17 cellular contexts compared by ENCODE assay signal in genomic region chr9:119853126-119853525, GRCh38.
A peak's percentile ranks its signal among the peaks of the same experiment; 100 is the strongest.
DNase-seq lines count a peak whose midpoint lies in the region; ATAC-seq lines count a peak whose summit lies in the region.
"Had no signal": no experiment of that assay in that cellular context is flagged by ENCODE, and none has a peak within 500 bp of the region (broad histone marks: within the 10 kb centered on the region; RNA-seq: fewer than 3 reads in every experiment).

No MANE protein-coding gene starts in this region.

- peak; percentile 49 for DNase-seq in DMS153 treated with DMSO at 0.1 percent for 48 hours (lab: John Stamatoyannopoulos, UW; ENCODE audit: unreplicated experiment)
- peak; percentile 54 for DNase-seq in NCI-H1105 (lab: John Stamatoyannopoulos, UW)
- peak; percentile 92 for DNase-seq in NCI-H69 (lab: John Stamatoyannopoulos, UW)
- no peak for DNase-seq in NCI-H2171 (lab: John Stamatoyannopoulos, UW)
- no peak for DNase-seq in activated naive CD4-positive, alpha-beta T cell treated with Interleukin-2 at 50 U/mL for 16 hours
- DNase-seq: C1 segment of cervical spinal cord, GF-D8, HCEC 1CT, NCI-H146, NCI-H446, Peyer's patch, T-helper 17 cell had no signal

- ATAC-seq in esophagus mucosa (peak; percentile 87), HG03175 (IDR thresholded peaks at IDR 0.05; ENCODE audit: unreplicated experiment) (no peak), GM21529 (IDR thresholded peaks at IDR 0.05; ENCODE audit: unreplicated experiment) (no peak)
- ATAC-seq: GM23338, K562, T-helper 17 cell had no signal

Comparison
In these comparisons a context has a peak if more than half of its experiments do, and no peak if none do; other contexts are left out.
1. DNase-seq: peak in DMS153 treated with DMSO at 0.1 percent for 48 hours (single experiment), NCI-H1105 (single experiment) and NCI-H69 (single experiment); none in NCI-H2171 (single experiment) and activated naive CD4-positive, alpha-beta T cell treated with Interleukin-2 at 50 U/mL for 16 hours (single experiment).